In genomic region chr12:104055686-104056388, GRCh38 we compare ENCODE assay signal across 10 cellular contexts. TPM values are rescaled to one million over a fixed set of nuclear protein-coding genes. Genes with fewer than 3 reads are reported as not detected.
A peak's percentile ranks its signal among the peaks of the same experiment; 100 is the strongest.
DNase-seq lines count a peak whose midpoint lies in the region; ATAC-seq and TF ChIP-seq lines count a peak whose summit lies in the region.
"Had no signal": no experiment of that assay in that cellular context is flagged by ENCODE, and none has a peak within 500 bp of the region (broad histone marks: within the 10 kb centered on the region; RNA-seq: fewer than 3 reads in every experiment).

No MANE protein-coding gene starts in this region.

- DNase-seq in NCI-H2107 (lab: John Stamatoyannopoulos, UW), result peak; percentile 42
- peak; percentile 55 for DNase-seq in MCF 10A (ENCODE audit: unreplicated experiment)
- DNase-seq in lower lobe of right lung, result peak; percentile 85
- no peak for DNase-seq in effector memory CD4-positive, alpha-beta T cell
- no peak for DNase-seq in HPDE6-E6E7 (ENCODE audit: extremely low spot score)
- DNase-seq in Caco-2, result no peak
- no peak for DNase-seq in foreskin melanocyte
- DNase-seq: stimulated activated naive B cell treated with anti-CD40 and anti-IgM and Interleukin-4, amounts not matched to agents 10 μg/mL and 1 μg/mL and 100 μg/mL, for 72 hours; T-helper 9 cell had no signal

- no peaks in the 10 kb centered on the region for H3K27me3 Mint-ChIP-seq in MCF 10A (ENCODE audit: insufficient read depth, unreplicated experiment)
- H3K27me3 Mint-ChIP-seq in Caco-2 (ENCODE audit: insufficient read depth, unreplicated experiment), result peaks cover 20% of the 10 kb centered on the region

- H3K27me3 ChIP-seq in lower lobe of right lung (ENCODE audit: low read depth) (peaks cover 1% of the 10 kb centered on the region), Caco-2 (replicated peaks; ENCODE audit: control insufficient read depth, insufficient read depth, low read length) (no peaks in the 10 kb centered on the region)
- peaks cover 4% of the 10 kb centered on the region for H3K27me3 ChIP-seq in effector memory CD4-positive, alpha-beta T cell (replicated peaks; ENCODE audit: control insufficient read depth, insufficient read depth, low read length, poor library complexity, severe bottlenecking)

- H3K36me3 ChIP-seq in lower lobe of right lung, result no peaks in the 10 kb centered on the region
- no peaks in the 10 kb centered on the region for H3K36me3 ChIP-seq in effector memory CD4-positive, alpha-beta T cell (ENCODE audit: control insufficient read depth, insufficient read depth, low read length)
- H3K36me3 ChIP-seq in Caco-2 (ENCODE audit: control insufficient read depth, insufficient read depth, low read length), result no peaks in the 10 kb centered on the region

- BruUV-seq in MCF 10A (replicated peaks; lab: Mats Ljungman, UMichigan), result no TSS peak
- BruUV-seq in Caco-2 (replicated peaks; lab: Mats Ljungman, UMichigan), result no TSS peak

- peaks cover 16% of the 10 kb centered on the region for H3K4me1 ChIP-seq in lower lobe of right lung
- H3K4me1 ChIP-seq in effector memory CD4-positive, alpha-beta T cell (ENCODE audit: control insufficient read depth, insufficient read depth, low read length, poor library complexity, severe bottlenecking), result no peaks in the 10 kb centered on the region
- no peaks in the 10 kb centered on the region for H3K4me1 ChIP-seq in Caco-2

- H3K27ac ChIP-seq in C4-2B, result peak overlapping the region; percentile 20
- H3K27ac ChIP-seq in lower lobe of right lung, result peak overlapping the region; percentile 7
- H3K27ac ChIP-seq in effector memory CD4-positive, alpha-beta T cell (ENCODE audit: insufficient read depth, low read length, poor library complexity, severe bottlenecking), result no peak overlapping the region

- intact Hi-C loops in MCF 10A (cut with micrococcal nuclease) (no loop called here), lower lobe of right lung (cut with DNase I) (no loop called here), Caco-2 (cut with micrococcal nuclease; ENCODE audit: unreplicated experiment) (no loop called here)

- H3K9me3 Mint-ChIP-seq in MCF 10A (ENCODE audit: unreplicated experiment) (no peaks in the 10 kb centered on the region), Caco-2 (ENCODE audit: unreplicated experiment) (no peaks in the 10 kb centered on the region)

- H3K4me1 Mint-ChIP-seq in MCF 10A (ENCODE audit: insufficient read depth, unreplicated experiment) (peaks cover 28% of the 10 kb centered on the region), Caco-2 (ENCODE audit: low read depth, unreplicated experiment) (no peaks in the 10 kb centered on the region)

- CTCF ChIA-PET in MCF 10A (lab: Yijun Ruan, JAX), result interaction anchor here (1.0 to 2.5 kb wide), 2 partner anchors 8 to 53 kb away, joined by 4 to 10 read pairs; no protein-coding TSS in a partner anchor
- CTCF ChIA-PET in Caco-2 (lab: Charles Lee), result no interaction called here

- no peak overlapping the region for H3K4me3 Mint-ChIP-seq in MCF 10A (ENCODE audit: unreplicated experiment)
- no peak overlapping the region for H3K4me3 Mint-ChIP-seq in Caco-2 (ENCODE audit: unreplicated experiment)
- H3K4me3 Mint-ChIP-seq: stimulated activated naive B cell treated with anti-CD40 and anti-IgM and Interleukin-4, amounts not matched to agents 10 μg/mL and 1 μg/mL and 100 μg/mL, for 72 hours had no signal

- no peak overlapping the region for H3K27ac Mint-ChIP-seq in MCF 10A (ENCODE audit: low read depth, unreplicated experiment)
- no peak overlapping the region for H3K27ac Mint-ChIP-seq in Caco-2 (ENCODE audit: unreplicated experiment)
- H3K27ac Mint-ChIP-seq: stimulated activated naive B cell treated with anti-CD40 and anti-IgM and Interleukin-4, amounts not matched to agents 10 μg/mL and 1 μg/mL and 100 μg/mL, for 72 hours had no signal

- H3K36me3 Mint-ChIP-seq in MCF 10A (ENCODE audit: insufficient read depth, unreplicated experiment) (peaks cover 9% of the 10 kb centered on the region), Caco-2 (ENCODE audit: insufficient read depth, unreplicated experiment) (no peaks in the 10 kb centered on the region)
- H3K36me3 Mint-ChIP-seq: stimulated activated naive B cell treated with anti-CD40 and anti-IgM and Interleukin-4, amounts not matched to agents 10 μg/mL and 1 μg/mL and 100 μg/mL, for 72 hours had no signal

- TF ChIP-seq CTCF in C4-2B (conservative IDR thresholded peaks at IDR 0.05), result no peak
- no peak for TF ChIP-seq CTCF in MCF 10A (IDR thresholded peaks at IDR 0.05; ENCODE audit: unreplicated experiment)
- no peak for TF ChIP-seq CTCF in lower lobe of right lung (IDR thresholded peaks at IDR 0.05)
- no peak for TF ChIP-seq CTCF in Caco-2 (IDR thresholded peaks at IDR 0.05; ENCODE audit: insufficient read depth in 1 of 2, low read depth in 1 of 2, low read length in 1 of 2, severe bottlenecking in 1 of 2, unreplicated experiment in 1 of 2)

- H3K4me3 ChIP-seq in lower lobe of right lung, result no peak overlapping the region
- no peak overlapping the region for H3K4me3 ChIP-seq in effector memory CD4-positive, alpha-beta T cell (ENCODE audit: insufficient read depth, low read depth, low read length, poor library complexity, severe bottlenecking)
- H3K4me3 ChIP-seq in Caco-2 (ENCODE audit: low read depth, low read length), result no peak overlapping the region

- no peaks in the 10 kb centered on the region for H3K9me3 ChIP-seq in lower lobe of right lung
- no peaks in the 10 kb centered on the region for H3K9me3 ChIP-seq in effector memory CD4-positive, alpha-beta T cell (ENCODE audit: control insufficient read depth, low read length)
- H3K9me3 ChIP-seq in Caco-2, result no peaks in the 10 kb centered on the region

- ATAC-seq in lower lobe of right lung, result peak; percentile 97 to 98
- ATAC-seq: stimulated activated naive B cell treated with anti-CD40 and anti-IgM and Interleukin-4, amounts not matched to agents 10 μg/mL and 1 μg/mL and 100 μg/mL, for 72 hours had no signal

- POLR2A ChIA-PET in MCF 10A (lab: Yijun Ruan, JAX), result interaction anchor here (0.5 to 2.0 kb wide), 4 partner anchors 8 to 993 kb away, joined by 3 to 7 read pairs (median 5); partner anchors contain the start of genes HCFC2, NT5DC3 and TDG
- POLR2A ChIA-PET in Caco-2 (lab: Charles Lee), result no interaction called here

RNA-seq across cellular contexts. Expression of gene GLT8D2, which starts 5.8 kb away (rescaled TPM):
- total RNA-seq in MCF 10A (2022), result 0.79 and 2.0 TPM in 2 replicates
- 10.5 TPM for total RNA-seq in lower lobe of right lung
- total RNA-seq in Caco-2 (2022), result 0.49 TPM in 1 of 2 replicates, not detected in the other

RNA-seq across cellular contexts. Expression of gene HCFC2, which starts 8.5 kb away (rescaled TPM):
- total RNA-seq in MCF 10A (2022), result 10.3 and 11.4 TPM in 2 replicates
- 18.5 TPM for total RNA-seq in lower lobe of right lung
- total RNA-seq in Caco-2 (2022), result 4.9 and 5.4 TPM in 2 replicates

Comparison
In these comparisons a context has a peak if more than half of its experiments do, and no peak if none do; other contexts are left out.
1. DNase-seq: peak in NCI-H2107 (single experiment), MCF 10A (single experiment) and lower lobe of right lung (single experiment); none in effector memory CD4-positive, alpha-beta T cell (0 of 3), HPDE6-E6E7 (single experiment), Caco-2 (0 of 2) and foreskin melanocyte (single experiment).